In the genomic region with DNA sequence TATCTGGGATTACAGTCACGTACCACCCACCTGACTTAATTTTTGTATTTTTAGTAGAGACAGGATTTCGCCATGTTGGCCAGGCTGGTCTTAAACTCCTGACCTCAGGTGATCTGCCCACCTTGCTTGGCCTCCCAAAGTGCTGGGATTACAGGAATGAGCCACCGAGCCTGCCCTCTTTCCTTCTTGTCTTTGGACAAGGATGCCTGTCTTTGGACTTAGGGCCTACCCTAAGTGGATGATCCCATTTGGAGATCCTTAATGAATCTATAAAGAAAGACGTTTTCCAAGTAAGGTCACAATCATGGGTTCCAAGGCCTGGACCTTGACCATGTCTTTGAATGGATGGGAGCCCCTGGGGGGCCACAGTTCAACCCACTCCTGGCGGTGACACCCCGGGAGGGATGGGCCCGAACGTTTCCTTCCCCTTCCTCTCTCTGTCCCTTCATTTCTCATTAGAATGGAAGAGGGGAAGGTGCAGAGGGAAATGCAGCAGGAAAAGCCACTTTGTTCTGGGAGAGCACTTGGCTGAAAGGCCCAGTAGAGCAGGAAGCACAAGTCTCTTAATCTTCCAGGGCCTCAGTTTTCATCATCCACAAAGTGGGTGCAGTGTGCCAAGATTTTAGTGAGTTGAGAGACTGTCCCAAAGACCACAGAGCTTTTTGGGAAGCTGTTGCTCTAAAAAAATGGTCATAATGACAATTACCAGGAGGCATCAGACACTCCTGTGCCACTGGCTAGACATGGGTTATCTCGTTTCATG, we compare ENCODE assay signal across 10 cellular contexts.
DNase-seq lines count a peak whose midpoint lies in the region; ATAC-seq and TF ChIP-seq lines count a peak whose summit lies in the region.
"Had no signal": no experiment of that assay in that cellular context is flagged by ENCODE, and none has a peak within 500 bp of the region (broad histone marks: within the 10 kb centered on the region; RNA-seq: fewer than 3 reads in every experiment).

No MANE protein-coding gene starts in this region.

- POLR2A ChIA-PET in CD4-positive, alpha-beta memory T cell (lab: Charles Lee; ENCODE audit: partially characterized antibody), result interaction anchor here (0.7 to 8.4 kb wide), 38 partner anchors 12 to 169 kb away, joined by 3 to 74 read pairs (median 6); no protein-coding TSS in a partner anchor

- no peaks in the 10 kb centered on the region for H3K9me3 ChIP-seq in CD4-positive, alpha-beta memory T cell (ENCODE audit: control insufficient read depth in 1 of 2, low read length in 2 of 2)
- H3K9me3 ChIP-seq in HUES48 (ENCODE audit: control insufficient read depth, insufficient read depth, low read length) (no peaks in the 10 kb centered on the region), body of pancreas (no peaks in the 10 kb centered on the region), osteoblast (ENCODE audit: low read depth, low read length) (no peaks in the 10 kb centered on the region)
- H3K9me3 ChIP-seq: SJCRH30 had no signal

- H3K27ac ChIP-seq in CD4-positive, alpha-beta memory T cell (ENCODE audit: low read depth, low read length), result peak overlapping the region; percentile 10
- peak overlapping the region; percentile 35 for H3K27ac ChIP-seq in HUES48 (ENCODE audit: low read depth, low read length)
- H3K27ac ChIP-seq in body of pancreas, result no peak overlapping the region
- H3K27ac ChIP-seq in osteoblast (ENCODE audit: low read depth, low read length), result peak overlapping the region; percentile 46
- H3K27ac ChIP-seq: SJCRH30 had no signal

- no peak overlapping the region for H3K4me3 ChIP-seq in CD4-positive, alpha-beta memory T cell (ENCODE audit: low read length in 2 of 2)
- H3K4me3 ChIP-seq in HUES48 (ENCODE audit: low read depth, low read length), result no peak overlapping the region
- H3K4me3 ChIP-seq in body of pancreas, result no peak overlapping the region
- H3K4me3 ChIP-seq in osteoblast (ENCODE audit: insufficient read depth, low read length), result no peak overlapping the region
- H3K4me3 ChIP-seq: SJCRH30 had no signal

- H3K79me2 ChIP-seq in osteoblast (ENCODE audit: insufficient read depth, low read length), result peaks cover 38% of the 10 kb centered on the region

- no peaks in the 10 kb centered on the region for H3K27me3 ChIP-seq in CD4-positive, alpha-beta memory T cell (ENCODE audit: insufficient read depth, low read length)
- H3K27me3 ChIP-seq in HUES48 (ENCODE audit: control insufficient read depth, insufficient read depth, low read length) (no peaks in the 10 kb centered on the region), body of pancreas (no peaks in the 10 kb centered on the region), osteoblast (ENCODE audit: insufficient read depth, low read length) (no peaks in the 10 kb centered on the region)
- H3K27me3 ChIP-seq: SJCRH30 had no signal

- TF ChIP-seq CTCF in body of pancreas (IDR thresholded peaks at IDR 0.05), result no peak
- TF ChIP-seq CTCF in osteoblast (IDR thresholded peaks at IDR 0.05; ENCODE audit: extremely low read depth, low read depth, low read length), result no peak

- H3K36me3 Mint-ChIP-seq in CD4-positive, alpha-beta memory T cell, result peaks cover 15 to 44% of the 10 kb centered on the region in 2 donors

- H3K9ac ChIP-seq in HUES48 (ENCODE audit: low read depth, low read length), result no peak overlapping the region

- H4K20me1 ChIP-seq in osteoblast (ENCODE audit: insufficient read depth, low read length), result peaks cover 50% of the 10 kb centered on the region

- intact Hi-C loops in CD4-positive, alpha-beta memory T cell (cut with micrococcal nuclease), result loop anchor here (1.0 to 5.0 kb wide), 2 partner anchors 37 to 163 kb away; no protein-coding TSS in a partner anchor
- intact Hi-C loops in body of pancreas (cut with DNase I), result loop anchor here (5.0 kb wide), 1 partner anchor 162 kb away; no protein-coding TSS in a partner anchor

- peaks cover 42% of the 10 kb centered on the region for H3K4me1 ChIP-seq in CD4-positive, alpha-beta memory T cell (ENCODE audit: insufficient read depth, low read length)
- H3K4me1 ChIP-seq in HUES48 (ENCODE audit: control insufficient read depth, insufficient read depth, low read length) (peaks cover 4% of the 10 kb centered on the region; the same call in 1 of the 2 replicates), body of pancreas (no peaks in the 10 kb centered on the region), osteoblast (ENCODE audit: insufficient read depth, low read length) (peaks cover 5% of the 10 kb centered on the region)
- H3K4me1 ChIP-seq: SJCRH30 had no signal

- peak overlapping the region; percentile 32 to 89 (median 55) for H3K27ac Mint-ChIP-seq in CD4-positive, alpha-beta memory T cell

- H3K4me2 ChIP-seq in osteoblast (ENCODE audit: insufficient read depth, low read length), result no peak overlapping the region

- 81 to 83% methylated on average over 9 of the region's 9 CpGs for WGBS in body of pancreas, 2 donors

- peak overlapping the region in 1 of 8 donors; percentile 20 for H3K4me3 Mint-ChIP-seq in CD4-positive, alpha-beta memory T cell
- H3K4me3 Mint-ChIP-seq: brain had no signal

- no peak for TF ChIP-seq POLR2A in body of pancreas (IDR thresholded peaks at IDR 0.05)

- no peaks in the 10 kb centered on the region for H3K9me3 Mint-ChIP-seq in CD4-positive, alpha-beta memory T cell
- H3K9me3 Mint-ChIP-seq: brain had no signal

- no peak overlapping the region for H2AFZ ChIP-seq in osteoblast (ENCODE audit: low read length)

- peaks cover 8 to 53% (median 17%) of the 10 kb centered on the region in 4 donors for H3K4me1 Mint-ChIP-seq in CD4-positive, alpha-beta memory T cell

- H3K27me3 Mint-ChIP-seq in CD4-positive, alpha-beta memory T cell, result no peaks in the 10 kb centered on the region
- H3K27me3 Mint-ChIP-seq: brain had no signal

- ATAC-seq in body of pancreas (no peak), GM21390 (IDR thresholded peaks at IDR 0.05; ENCODE audit: unreplicated experiment) (no peak)

- CTCF ChIA-PET in CD4-positive, alpha-beta memory T cell (lab: Charles Lee; ENCODE audit: partially characterized antibody), result interaction anchor here (0.7 to 9.8 kb wide), 30 partner anchors 12 to 547 kb away, joined by 3 to 144 read pairs (median 5); no protein-coding TSS in a partner anchor

- no peak for DNase-seq in CD4-positive, alpha-beta memory T cell
- DNase-seq in body of pancreas (peak in 3 of 4 donors; percentile 2 to 7 (median 2)), osteoblast (ENCODE audit: insufficient read length, low spot score, missing footprints) (peak; percentile 50), foreskin melanocyte (no peak), NCI-H748 treated with DMSO at 0.1 percent for 48 hours (lab: John Stamatoyannopoulos, UW) (no peak)
- DNase-seq: NCI-H510A had no signal

- H3K36me3 ChIP-seq in CD4-positive, alpha-beta memory T cell (ENCODE audit: insufficient read depth, low read length), result peaks cover 77% of the 10 kb centered on the region
- peaks cover 69% of the 10 kb centered on the region for H3K36me3 ChIP-seq in HUES48 (ENCODE audit: control insufficient read depth, insufficient read depth, low read length)
- peaks cover 0 to 9% of the 10 kb centered on the region in 2 donors for H3K36me3 ChIP-seq in body of pancreas (replicated peaks in 1 of 2; ENCODE audit: insufficient read depth in 1 of 2, low read depth in 2 of 2)
- H3K36me3 ChIP-seq in osteoblast (ENCODE audit: insufficient read depth, low read length), result peaks cover 67% of the 10 kb centered on the region

Comparison
In these comparisons a context has a peak if more than half of its experiments do, and no peak if none do; other contexts are left out.
1. DNase-seq: peak in body of pancreas (3 of 4) and osteoblast (single experiment); none in CD4-positive, alpha-beta memory T cell (0 of 5), foreskin melanocyte (single experiment) and NCI-H748 treated with DMSO at 0.1 percent for 48 hours (single experiment).
2. H3K27ac ChIP-seq: peak in CD4-positive, alpha-beta memory T cell (single experiment), HUES48 (single experiment) and osteoblast (single experiment); none in body of pancreas (0 of 4).